11 cellular contexts compared by ENCODE assay signal in the genomic region with DNA sequence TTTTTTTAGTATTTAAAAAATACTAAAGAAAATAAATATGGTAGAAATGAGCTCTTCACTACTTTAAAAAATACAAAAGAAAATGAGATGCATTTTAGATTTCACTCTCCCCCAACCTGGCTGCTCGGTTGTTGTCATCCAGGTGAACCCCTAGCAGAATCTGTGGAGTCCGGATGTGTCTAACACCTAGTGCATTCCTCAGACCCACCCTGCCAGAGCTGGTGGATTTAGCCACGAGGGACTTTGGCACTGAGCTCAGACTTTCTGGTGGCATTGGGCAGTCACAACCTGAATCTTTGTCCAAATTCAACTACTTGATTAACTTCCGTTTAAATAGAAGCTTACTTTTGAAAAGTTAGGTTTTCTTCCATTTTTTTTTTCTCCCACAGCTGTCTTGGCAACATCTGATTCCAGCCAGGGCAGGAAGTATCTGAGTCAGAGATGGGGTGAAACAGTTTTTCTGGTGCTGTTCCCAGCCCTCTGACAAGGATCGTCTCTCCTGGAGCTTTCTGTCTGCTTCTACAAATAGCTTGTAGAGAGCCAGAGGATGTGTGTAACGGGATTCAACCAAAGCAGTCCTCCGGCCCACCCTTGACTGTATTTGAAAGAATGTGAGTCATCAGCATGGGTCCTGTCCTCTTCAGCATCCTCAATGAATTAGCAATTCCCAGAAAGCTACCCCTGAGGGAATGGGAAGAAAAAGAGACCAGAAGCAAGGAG.
A peak's percentile ranks its signal among the peaks of the same experiment; 100 is the strongest.
DNase-seq lines count a peak whose midpoint lies in the region; ATAC-seq, FAIRE-seq and TF ChIP-seq lines count a peak whose summit lies in the region.
"Had no signal": no experiment of that assay in that cellular context is flagged by ENCODE, and none has a peak within 500 bp of the region (broad histone marks: within the 10 kb centered on the region; RNA-seq: fewer than 3 reads in every experiment).

No MANE protein-coding gene starts in this region.

- WGBS in IMR-90 (ENCODE audit: extremely low coverage in 2 of 2, insufficient read length in 1 of 2), 2 experiments, result 50% methylated on average over 1 of the region's 7 CpGs; no CpG with 5 or more reads in 1 of the 2 experiments
- 79% methylated on average over 7 of the region's 7 CpGs; no CpG with 5 or more reads in 1 of the 2 experiments for WGBS in H1 (ENCODE audit: extremely low coverage in 1 of 2, insufficient coverage in 1 of 2, insufficient read length in 1 of 2, insufficient replicate concordance in 2 of 2, low coverage in 1 of 2, low lambda C conversion rate in 2 of 2, missing lambda C conversion rate in 1 of 2), 2 experiments
- no CpG with 5 or more reads among the region's 7 CpGs for WGBS in mesendoderm (ENCODE audit: extremely low coverage, insufficient coverage, low lambda C conversion rate)

- H4K8ac ChIP-seq in IMR-90 (ENCODE audit: low read depth in 2 of 2, low read length in 2 of 2) (no peak overlapping the region), H1 (ENCODE audit: extremely low read depth, insufficient read depth, low read length) (no peak overlapping the region), mesendoderm (ENCODE audit: low read depth, low read length) (no peak overlapping the region)

- DNase-seq in IMR-90, result peak; percentile 60
- peak in 1 of 2 experiments; percentile 13 for DNase-seq in H1 (ENCODE audit: low read depth in 1 of 2, low spot score in 2 of 2)
- peak; percentile 64 for DNase-seq in mesendoderm
- peak; percentile 68 to 75 for DNase-seq in uterus
- no peak for DNase-seq in NOMO-1 treated with dmso at 0.1 percent for 144 hours (lab: John Stamatoyannopoulos, UW; ENCODE audit: unreplicated experiment)
- DNase-seq in activated T-cell treated with anti-CD3 and anti-CD28 coated beads for 4 hours, result no peak
- no peak for DNase-seq in caudate nucleus (lab: John Stamatoyannopoulos, UW)
- DNase-seq: activated naive CD4-positive, alpha-beta T cell treated with anti-CD3 and anti-CD28 coated beads for 36 hours; lower lobe of right lung; NCI-H526 had no signal

- no peak overlapping the region for H2AK9ac ChIP-seq in IMR-90 (replicated peaks; ENCODE audit: low read depth, low read length, poor library complexity)

- H2BK120ac ChIP-seq in IMR-90 (ENCODE audit: low read depth, low read length), result no peak overlapping the region
- H2BK120ac ChIP-seq in H1 (replicated peaks; ENCODE audit: low read depth, low read length), result no peak overlapping the region
- no peak overlapping the region for H2BK120ac ChIP-seq in mesendoderm (ENCODE audit: low read depth, low read length)

- intact Hi-C loops in IMR-90 (cut with micrococcal nuclease) (no loop called here), uterus (cut with DNase I; ENCODE audit: low total_unique reads) (no loop called here)

- H3K79me2 ChIP-seq in H1 (ENCODE audit: control insufficient read depth in 1 of 2, insufficient read depth in 2 of 2, low read length in 2 of 2) (no peaks in the 10 kb centered on the region), mesendoderm (ENCODE audit: control insufficient read depth, insufficient read depth, low read length) (no peaks in the 10 kb centered on the region)

- H3K27ac ChIP-seq in IMR-90 (ENCODE audit: insufficient read depth, low read length) (no peak overlapping the region), H1 (ENCODE audit: low read depth, low read length) (no peak overlapping the region), mesendoderm (ENCODE audit: low read depth, low read length) (no peak overlapping the region), uterus (peak overlapping the region; percentile 37 to 56), caudate nucleus (ENCODE audit: low read depth, low read length) (no peak overlapping the region)
- H3K27ac ChIP-seq: lower lobe of right lung, tibial artery had no signal

- H4K5ac ChIP-seq in IMR-90 (ENCODE audit: low read depth, low read length) (no peak overlapping the region), H1 (ENCODE audit: insufficient read length, low read depth, low read length) (no peak overlapping the region), mesendoderm (ENCODE audit: low read length) (no peak overlapping the region)

- peak; percentile 32 for FAIRE-seq in H1 (lab: Jason Lieb, UNC)

- no peak overlapping the region for H3K18ac ChIP-seq in IMR-90 (ENCODE audit: low read depth, low read length)
- H3K18ac ChIP-seq in H1 (ENCODE audit: extremely low read depth, low read length), result no peak overlapping the region
- H3K18ac ChIP-seq in mesendoderm (ENCODE audit: low read length), result peak overlapping the region; percentile 75

- no peaks in the 10 kb centered on the region for H3K9me1 ChIP-seq in IMR-90 (ENCODE audit: insufficient read depth, low read length)

- H3K56ac ChIP-seq in IMR-90 (ENCODE audit: extremely low read depth, insufficient read depth, low read length) (no peak overlapping the region), H1 (replicated peaks; ENCODE audit: insufficient read length, low read depth, low read length) (no peak overlapping the region), mesendoderm (ENCODE audit: low read length) (no peak overlapping the region)

- no peak for TF ChIP-seq POLR2A in IMR-90 (IDR thresholded peaks at IDR 0.05; ENCODE audit: low read depth, low read length)
- TF ChIP-seq POLR2A in H1 (IDR thresholded peaks at IDR 0.05; ENCODE audit: control extremely low read depth in 1 of 2, low read depth in 2 of 2, low read length in 2 of 2), result no peak
- TF ChIP-seq POLR2A in uterus (IDR thresholded peaks at IDR 0.05), result no peak

- H2BK5ac ChIP-seq in IMR-90 (ENCODE audit: low read depth, low read length, poor library complexity, severe bottlenecking), result no peak overlapping the region
- no peak overlapping the region for H2BK5ac ChIP-seq in H1 (ENCODE audit: low read depth, low read length)
- no peak overlapping the region for H2BK5ac ChIP-seq in mesendoderm (ENCODE audit: low read length)

- TF ChIP-seq EP300 in H1 (IDR thresholded peaks at IDR 0.05; ENCODE audit: borderline replicate concordance in 1 of 2, low read depth in 2 of 2, low read length in 2 of 2), result no peak

- TF ChIP-seq RAD21 in IMR-90 (IDR thresholded peaks at IDR 0.05; ENCODE audit: low read length), result no peak
- no peak for TF ChIP-seq RAD21 in H1 (IDR thresholded peaks at IDR 0.05 in 1 of 2, conservative IDR thresholded peaks at IDR 0.05 in 1 of 2; ENCODE audit: low read depth in 2 of 2, low read length in 2 of 2)

- no peak for TF ChIP-seq CTCF in IMR-90 (conservative IDR thresholded peaks at IDR 0.05; ENCODE audit: low read depth, low read length)
- TF ChIP-seq CTCF in H1 (IDR thresholded peaks at IDR 0.05; ENCODE audit: control extremely low read depth in 1 of 3, insufficient read depth in 1 of 3, low read depth in 1 of 3, low read length in 3 of 3), result no peak
- TF ChIP-seq CTCF in uterus (IDR thresholded peaks at IDR 0.05), result no peak

- no peak overlapping the region for H3K9ac ChIP-seq in IMR-90 (ENCODE audit: low read depth, low read length)
- no peak overlapping the region for H3K9ac ChIP-seq in H1 (replicated peaks in 1 of 4; ENCODE audit: extremely low read depth in 1 of 4, low read depth in 3 of 4, low read length in 3 of 4)
- H3K9ac ChIP-seq in mesendoderm (ENCODE audit: low read length), result no peak overlapping the region

- no peak overlapping the region for H4K91ac ChIP-seq in IMR-90 (ENCODE audit: insufficient read depth, low read depth, low read length)
- H4K91ac ChIP-seq in H1 (replicated peaks; ENCODE audit: insufficient read length, low read length), result no peak overlapping the region

- POLR2A ChIA-PET in IMR-90 (lab: Charles Lee; ENCODE audit: unreplicated experiment) (interaction anchor here (0.7 kb wide), 1 partner anchor 221 kb away, joined by 4 read pairs; no protein-coding TSS in a partner anchor), H1 (lab: Charles Lee; ENCODE audit: partially characterized antibody) (no interaction called here)

- no peak overlapping the region for H2AFZ ChIP-seq in IMR-90 (replicated peaks; ENCODE audit: low read length, poor library complexity)
- no peak overlapping the region for H2AFZ ChIP-seq in H1 (ENCODE audit: low read length)

- no peak overlapping the region for H2AK5ac ChIP-seq in IMR-90 (ENCODE audit: low read depth, low read length)
- no peak overlapping the region for H2AK5ac ChIP-seq in H1 (ENCODE audit: low read depth, low read length)
- H2AK5ac ChIP-seq in mesendoderm (ENCODE audit: low read length), result no peak overlapping the region

- H3K14ac ChIP-seq in IMR-90 (replicated peaks; ENCODE audit: low read depth, low read length) (no peak overlapping the region), H1 (ENCODE audit: insufficient read length) (no peak overlapping the region)

- no peaks in the 10 kb centered on the region for H3K23me2 ChIP-seq in H1 (ENCODE audit: low read depth, low read length)

- H2BK20ac ChIP-seq in IMR-90 (ENCODE audit: low read depth, low read length) (no peak overlapping the region), H1 (ENCODE audit: low read length) (no peak overlapping the region)

- no peaks in the 10 kb centered on the region for H3K79me1 ChIP-seq in IMR-90 (ENCODE audit: low read depth in 1 of 2, low read length in 2 of 2)
- no peaks in the 10 kb centered on the region for H3K79me1 ChIP-seq in H1 (ENCODE audit: low read depth, low read length)
- no peaks in the 10 kb centered on the region for H3K79me1 ChIP-seq in mesendoderm (ENCODE audit: low read length)

- in situ Hi-C loops in IMR-90 (cut with MboI; ENCODE audit: low sequenced_read_pairs), result no loop called here

- ATAC-seq in IMR-90 (ENCODE audit: low read depth), result no peak

- no peak overlapping the region for H2BK12ac ChIP-seq in H1 (ENCODE audit: low read depth, low read length)

- H3K36me3 ChIP-seq in IMR-90 (ENCODE audit: control insufficient read depth, insufficient read depth, low read length) (no peaks in the 10 kb centered on the region), H1 (ENCODE audit: control insufficient read depth in 2 of 4, insufficient read depth in 4 of 4, low read length in 3 of 4) (no peaks in the 10 kb centered on the region), mesendoderm (ENCODE audit: control insufficient read depth, insufficient read depth, low read length) (no peaks in the 10 kb centered on the region), uterus (no peaks in the 10 kb centered on the region)
- H3K36me3 ChIP-seq: lower lobe of right lung, tibial artery had no signal

- H3K27me3 ChIP-seq in IMR-90 (ENCODE audit: control insufficient read depth, insufficient read depth, low read length), result no peaks in the 10 kb centered on the region
- no peaks in the 10 kb centered on the region for H3K27me3 ChIP-seq in H1 (replicated peaks in 1 of 4; ENCODE audit: control insufficient read depth in 3 of 4, extremely low read depth in 1 of 4, insufficient read depth in 3 of 4, low read length in 3 of 4)
- H3K27me3 ChIP-seq in mesendoderm (ENCODE audit: insufficient read depth, low read length, poor library complexity), result no peaks in the 10 kb centered on the region
- H3K27me3 ChIP-seq in uterus, result no peaks in the 10 kb centered on the region
- H3K27me3 ChIP-seq: tibial artery had no signal

- no peaks in the 10 kb centered on the region for H4K20me1 ChIP-seq in IMR-90 (ENCODE audit: insufficient read depth, low read length)
- H4K20me1 ChIP-seq in H1 (replicated peaks in 1 of 2; ENCODE audit: control insufficient read depth in 1 of 2, insufficient read depth in 2 of 2, low read length in 2 of 2), result no peaks in the 10 kb centered on the region

- H3K4me2 ChIP-seq in IMR-90 (ENCODE audit: low read depth, low read length), result no peak overlapping the region
- no peak overlapping the region for H3K4me2 ChIP-seq in H1 (ENCODE audit: insufficient read depth in 1 of 2, low read depth in 2 of 2, low read length in 2 of 2)
- H3K4me2 ChIP-seq in mesendoderm (ENCODE audit: low read length), result no peak overlapping the region

- no peak overlapping the region for H2BK15ac ChIP-seq in IMR-90 (ENCODE audit: low read depth, low read length)
- H2BK15ac ChIP-seq in H1 (ENCODE audit: low read length), result no peak overlapping the region
- H2BK15ac ChIP-seq in mesendoderm (replicated peaks; ENCODE audit: low read depth), result no peak overlapping the region

- dilution Hi-C loops in IMR-90 (cut with HindIII; ENCODE audit: low sequenced_read_pairs, unreplicated experiment), result no loop called here

- H3K4me3 ChIP-seq in IMR-90 (ENCODE audit: insufficient read depth, low read depth, low read length) (no peak overlapping the region), H1 (ENCODE audit: extremely low read depth in 1 of 4, insufficient read depth in 2 of 4, low read depth in 3 of 4, low read length in 4 of 4) (peak overlapping the region in 1 of 4 experiments; percentile 5; a peak in 1 of 8 replicates), mesendoderm (ENCODE audit: low read length) (no peak overlapping the region), uterus (no peak overlapping the region)
- H3K4me3 ChIP-seq: lower lobe of right lung, tibial artery had no signal

- BruUV-seq in IMR-90 (replicated peaks; lab: Mats Ljungman, UMichigan), result no TSS peak

- no peak overlapping the region for H3K4ac ChIP-seq in IMR-90 (ENCODE audit: low read depth, low read length)
- H3K4ac ChIP-seq in H1 (replicated peaks; ENCODE audit: insufficient read length, low read depth, low read length), result no peak overlapping the region
- no peak overlapping the region for H3K4ac ChIP-seq in mesendoderm (ENCODE audit: low read depth, low read length)

- H3K23ac ChIP-seq in IMR-90 (ENCODE audit: low read depth, low read length) (no peak overlapping the region), H1 (ENCODE audit: insufficient read length) (no peak overlapping the region), mesendoderm (ENCODE audit: low read length) (no peak overlapping the region)

- CTCF ChIA-PET in IMR-90 (lab: Yijun Ruan, JAX) (no interaction called here), H1 (lab: Charles Lee; ENCODE audit: partially characterized antibody) (interaction anchor here (1.5 kb wide), 1 partner anchor 32 kb away, joined by 5 read pairs; no protein-coding TSS in a partner anchor)

- H3K9me3 ChIP-seq in IMR-90 (ENCODE audit: control insufficient read depth, insufficient read depth, low read length) (peaks cover 8% of the 10 kb centered on the region), H1 (ENCODE audit: insufficient read depth in 2 of 2, low read depth in 1 of 2, low read length in 1 of 2) (no peaks in the 10 kb centered on the region), uterus (no peaks in the 10 kb centered on the region)
- H3K9me3 ChIP-seq: lower lobe of right lung, tibial artery had no signal

- H3K4me1 ChIP-seq in IMR-90 (ENCODE audit: control insufficient read depth, insufficient read depth, low read length) (no peaks in the 10 kb centered on the region), H1 (replicated peaks in 1 of 4; ENCODE audit: control insufficient read depth in 3 of 4, insufficient read depth in 4 of 4, low read length in 3 of 4) (0 out of 7 replicates have a peak, but pooled peaks cover 0 to 4% (median under 1%) of the 10 kb centered on the region in 4 experiments), mesendoderm (ENCODE audit: control insufficient read depth, low read depth, low read length) (no peaks in the 10 kb centered on the region), uterus (no peaks in the 10 kb centered on the region)
- H3K4me1 ChIP-seq: lower lobe of right lung, tibial artery had no signal

Comparison
In these comparisons a context has a peak if more than half of its experiments do, and no peak if none do; other contexts are left out.
1. DNase-seq: peak in IMR-90 (single experiment), mesendoderm (single experiment) and uterus (2 of 2); none in NOMO-1 treated with dmso at 0.1 percent for 144 hours (single experiment), activated T-cell treated with anti-CD3 and anti-CD28 coated beads for 4 hours (single experiment) and caudate nucleus (0 of 61).
2. H3K27ac ChIP-seq: peak in uterus (2 of 2); none in IMR-90 (single experiment), H1 (single experiment), mesendoderm (single experiment) and caudate nucleus (single experiment).